Comparison of ENCODE assay signal across 1 cellular context in genomic region chr2:46356993-46357392, GRCh38.
TF ChIP-seq lines count a peak whose summit lies in the region.

No MANE protein-coding gene starts in this region.

TF ChIP-seq in HepG2, 621 proteins besides CTCF, POLR2A, EP300 and RAD21:
- peak; percentile 51 for TF ChIP-seq RBM22 (optimal IDR thresholded peaks at IDR 0.05; ENCODE audit: low read length)
- no peak for TF ChIP-seq ZNF891 (CRISPR knock-in tag; IDR thresholded peaks at IDR 0.05)
